ENCODE assay signal across 30 cellular contexts in genomic region chr6:40802481-40802880, GRCh38.
"Had no signal": no experiment of that assay in that cellular context is flagged by ENCODE, and none has a peak within 500 bp of the region (broad histone marks: within the 10 kb centered on the region; RNA-seq: fewer than 3 reads in every experiment).

No MANE protein-coding gene starts in this region.

- H3K9me3 Mint-ChIP-seq: activated naive CD4-positive, alpha-beta T cell treated with anti-CD3 and anti-CD28 coated beads for 36 hours; activated T-helper 1 cell treated with anti-CD3 and anti-CD28 coated beads, Interleukin-12 subunit alpha, Interleukin-12 subunit beta, Interleukin-2, Interleukin-4 antibody, amounts not matched to agents 30 ng/mL and 10 ng/mL and 1 ng/mL, durations not matched to agents 14 hours and 24 hours and 36 hours; brain; WTC11 had no signal

- H3K4me3 ChIP-seq: K562 had no signal

- H3K36me3 Mint-ChIP-seq: activated naive CD8-positive, alpha-beta T cell; brain; WTC11 had no signal

- H3K4me3 Mint-ChIP-seq: activated CD8-positive, alpha-beta T cell treated with anti-CD3 and anti-CD28 coated beads, Interleukin-2, amount 10 ng/mL, durations not matched to agents 7 days and 5 days; activated naive CD4-positive, alpha-beta T cell treated with anti-CD3 and anti-CD28 coated beads for 36 hours; activated naive CD8-positive, alpha-beta T cell; activated T-helper 1 cell treated with anti-CD3 and anti-CD28 coated beads, Interleukin-12 subunit alpha, Interleukin-12 subunit beta, Interleukin-2, Interleukin-4 antibody, amounts not matched to agents 30 ng/mL and 10 ng/mL and 1 ng/mL, durations not matched to agents 14 hours and 24 hours and 36 hours; brain; T-helper 17 cell; WTC11 had no signal

- FAIRE-seq: astrocyte, K562 had no signal

- H3K27ac ChIP-seq: RWPE1 had no signal

- H3K27ac Mint-ChIP-seq: activated CD8-positive, alpha-beta T cell treated with anti-CD3 and anti-CD28 coated beads, Interleukin-2, amount 10 ng/mL, durations not matched to agents 7 days and 5 days; activated naive CD4-positive, alpha-beta T cell treated with anti-CD3 and anti-CD28 coated beads for 36 hours; activated naive CD8-positive, alpha-beta T cell; activated T-helper 1 cell treated with anti-CD3 and anti-CD28 coated beads, Interleukin-12 subunit alpha, Interleukin-12 subunit beta, Interleukin-2, Interleukin-4 antibody, amounts not matched to agents 30 ng/mL and 10 ng/mL and 1 ng/mL, durations not matched to agents 14 hours and 24 hours and 36 hours; brain; T-helper 17 cell; WTC11 had no signal

- DNase-seq: activated CD4-positive, alpha-beta T cell treated with anti-CD3 and anti-CD28 coated beads for 48 hours; activated CD4-positive, alpha-beta T cell treated with anti-CD3 and anti-CD28 coated beads, Interleukin-2, amount 50 U/mL, for 4 hours; activated CD4-positive, CD25-positive, alpha-beta regulatory T cell treated with anti-CD3 and anti-CD28 coated beads, Interleukin-2, amount 50 U/mL, for 72 hours; activated CD8-positive, alpha-beta memory T cell treated with anti-CD3 and anti-CD28 coated beads, Interleukin-2, amount 50 U/mL, for 48 hours; activated CD8-positive, alpha-beta T cell treated with anti-CD3 and anti-CD28 coated beads, Interleukin-2, amount 10 ng/mL, durations not matched to agents 7 days and 5 days; activated effector memory CD4-positive, alpha-beta T cell treated with Interleukin-2 at 50 U/mL for 16 hours; activated naive CD4-positive, alpha-beta T cell treated with anti-CD3 and anti-CD28 coated beads for 36 hours; activated T-cell treated with anti-CD3 and anti-CD28 coated beads, Interleukin-2, amount 50 U/mL, for 1 hour; amygdala; Karpas-422; NCI-H1092; NCI-H1417; NCI-H2029; NCI-H2107; NCI-H345; NCI-H510A treated with DMSO at 0.1 percent for 48 hours; NCI-H69; NK-92 treated with Interleukin-12 subunit alpha and Interleukin-12 subunit beta, amount 100 ng/mL, for 24 hours; OCI-M1; SHP77 treated with DMSO at 0.1 percent for 48 hours; T-helper 17 cell; T-helper 9 cell had no signal

- H3K27me3 Mint-ChIP-seq: activated naive CD8-positive, alpha-beta T cell had no signal

- ATAC-seq: activated CD8-positive, alpha-beta T cell treated with anti-CD3 and anti-CD28 coated beads, Interleukin-2, amount 10 ng/mL, durations not matched to agents 7 days and 5 days; K562; Panc1; T-helper 17 cell; WTC11 had no signal
